Comparison of ENCODE assay signal across 9 cellular contexts in the genomic region with DNA sequence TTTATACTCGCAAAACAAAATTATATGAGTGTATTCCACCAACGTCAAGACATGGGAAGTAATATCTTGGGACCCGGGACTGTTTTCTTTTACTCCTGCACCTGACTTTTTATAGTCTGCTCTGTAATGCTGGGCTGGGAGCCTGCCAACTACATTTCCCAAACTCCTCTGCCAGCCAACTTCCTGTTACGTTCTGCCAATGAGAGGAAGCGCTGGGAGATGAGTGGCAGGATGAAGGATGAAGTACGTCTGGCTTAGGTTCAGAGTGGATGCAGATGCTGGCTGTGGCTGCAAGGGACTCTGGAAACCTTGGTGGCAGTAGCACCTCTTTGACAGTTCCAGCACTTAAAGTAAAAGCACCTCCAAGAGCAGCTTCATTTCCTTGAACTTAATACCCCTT. TPM values are rescaled to one million over a fixed set of nuclear protein-coding genes. Genes with fewer than 3 reads are reported as not detected.
DNase-seq lines count a peak whose midpoint lies in the region; ATAC-seq and TF ChIP-seq lines count a peak whose summit lies in the region.
"Had no signal": no experiment of that assay in that cellular context is flagged by ENCODE, and none has a peak within 500 bp of the region (broad histone marks: within the 10 kb centered on the region; RNA-seq: fewer than 3 reads in every experiment).

No MANE protein-coding gene starts in this region.

- TF ChIP-seq POLR2A in body of pancreas (IDR thresholded peaks at IDR 0.05) = no peak

- no peaks in the 10 kb centered on the region for H4K20me1 ChIP-seq in MM.1S (ENCODE audit: insufficient read depth, low read length)

- no peaks in the 10 kb centered on the region for H3K9me3 ChIP-seq in MM.1S (replicated peaks; ENCODE audit: insufficient read depth, low read length)
- H3K9me3 ChIP-seq in body of pancreas = no peaks in the 10 kb centered on the region

- no peak overlapping the region for H2AFZ ChIP-seq in MM.1S (ENCODE audit: low read length)

- H3K4me3 ChIP-seq in MM.1S (ENCODE audit: low read length) (no peak overlapping the region), body of pancreas (no peak overlapping the region)

- H3K36me3 ChIP-seq in MM.1S (replicated peaks; ENCODE audit: insufficient read depth, low read length) (peaks cover 11% of the 10 kb centered on the region; the same call in 1 of the 2 replicates), body of pancreas (replicated peaks in 1 of 2; ENCODE audit: insufficient read depth in 1 of 2, low read depth in 2 of 2) (peaks cover 0 to 22% of the 10 kb centered on the region in 2 donors)

- H3K79me2 ChIP-seq in MM.1S (ENCODE audit: low read length) = no peaks in the 10 kb centered on the region

- DNase-seq in DMS153 treated with DMSO at 0.1 percent for 48 hours (lab: John Stamatoyannopoulos, UW; ENCODE audit: unreplicated experiment) (peak; percentile 34), MM.1S (no peak), body of pancreas (peak in 3 of 4 donors; percentile 20 to 28 (median 27)), medulla oblongata (ENCODE audit: extremely low spot score) (peak; percentile 71), activated T-cell treated with anti-CD3 and anti-CD28 coated beads for 4 hours (no peak), foreskin keratinocyte (no peak)
- DNase-seq in activated CD4-positive, alpha-beta T cell treated with anti-CD3 and anti-CD28 coated beads, Interleukin-2, amount 50 U/mL, for 1 hour = no peak
- DNase-seq: activated naive CD4-positive, alpha-beta T cell treated with anti-CD3 and anti-CD28 coated beads, Interleukin-2, amount 50 U/mL, for 16 hours had no signal

- H3K4me1 ChIP-seq in MM.1S (ENCODE audit: low read length) (peaks cover 32% of the 10 kb centered on the region), body of pancreas (no peaks in the 10 kb centered on the region), foreskin keratinocyte (no peaks in the 10 kb centered on the region)

- H3K4me2 ChIP-seq in MM.1S (ENCODE audit: low read depth, low read length) = peak overlapping the region; percentile 72; the same call in 1 of the 2 replicates

- H3K27ac ChIP-seq in MM.1S (ENCODE audit: low read length) (peak overlapping the region; percentile 85), body of pancreas (no peak overlapping the region), foreskin keratinocyte (no peak overlapping the region)

- ATAC-seq in body of pancreas (no peak), GM18873 (IDR thresholded peaks at IDR 0.05; ENCODE audit: low FRiP score, unreplicated experiment) (no peak), foreskin keratinocyte (no peak)

- H3K27me3 ChIP-seq in MM.1S (replicated peaks; ENCODE audit: insufficient read depth, low read length) = no peaks in the 10 kb centered on the region
- H3K27me3 ChIP-seq in body of pancreas = no peaks in the 10 kb centered on the region
- no peaks in the 10 kb centered on the region for H3K27me3 ChIP-seq in foreskin keratinocyte

- TF ChIP-seq CTCF in MM.1S (IDR thresholded peaks at IDR 0.05; ENCODE audit: low read length) = no peak
- no peak for TF ChIP-seq CTCF in body of pancreas (IDR thresholded peaks at IDR 0.05)
- no peak for TF ChIP-seq CTCF in foreskin keratinocyte (conservative IDR thresholded peaks at IDR 0.05)

- intact Hi-C loops in body of pancreas (cut with DNase I) = no loop called here

- 68 to 81% methylated on average over 6 of the region's 6 CpGs for WGBS in body of pancreas, 2 donors

- no peaks in the 10 kb centered on the region for H3K9me2 ChIP-seq in MM.1S (replicated peaks; ENCODE audit: insufficient read depth, low read length)

- no peak overlapping the region for H3K9ac ChIP-seq in MM.1S (ENCODE audit: low read length)

- H3F3A ChIP-seq in MM.1S (ENCODE audit: insufficient read depth, low read length) = peaks cover 24% of the 10 kb centered on the region

RNA-seq across cellular contexts. Expression of a gene that starts 59.6 kb away (rescaled TPM):
- total RNA-seq in body of pancreas = 10 to 100 TPM; 28.3 to 68.6 TPM
- 42.4 and 45.3 TPM in 2 replicates for total RNA-seq in foreskin keratinocyte
- 12.1 and 17.2 TPM in 2 replicates for polyA plus RNA-seq in foreskin keratinocyte

Comparison
In these comparisons a context has a peak if more than half of its experiments do, and no peak if none do; other contexts are left out.
1. DNase-seq: peak in DMS153 treated with DMSO at 0.1 percent for 48 hours (single experiment), body of pancreas (3 of 4) and medulla oblongata (single experiment); none in MM.1S (single experiment), activated T-cell treated with anti-CD3 and anti-CD28 coated beads for 4 hours (single experiment), activated CD4-positive, alpha-beta T cell treated with anti-CD3 and anti-CD28 coated beads, Interleukin-2, amount 50 U/mL, for 1 hour (single experiment) and foreskin keratinocyte (0 of 2).